ENCODE assay signal across 27 cellular contexts in the genomic region with DNA sequence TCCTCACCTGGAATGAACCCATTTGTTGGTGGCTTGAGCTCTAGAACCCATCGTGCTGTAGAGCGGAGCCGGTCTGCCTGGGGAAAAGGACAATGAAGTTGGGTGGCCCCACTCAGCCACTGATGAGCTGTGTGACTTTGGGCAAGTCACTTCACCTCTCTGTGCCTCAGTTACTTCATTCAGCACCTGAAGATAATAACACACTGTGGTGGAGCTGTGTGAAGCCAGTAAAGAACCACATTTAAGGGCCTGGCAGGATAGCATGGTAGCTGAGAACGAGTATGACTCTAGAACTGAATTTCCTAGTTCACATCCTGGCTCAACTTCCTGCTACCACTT. TPM values are rescaled to one million over a fixed set of nuclear protein-coding genes. Genes with fewer than 3 reads are reported as not detected.
"Had no signal": no experiment of that assay in that cellular context is flagged by ENCODE, and none has a peak within 500 bp of the region (broad histone marks: within the 10 kb centered on the region; RNA-seq: fewer than 3 reads in every experiment).

No MANE protein-coding gene starts in this region.

- ATAC-seq: activated CD4-positive, CD25-positive, alpha-beta regulatory T cell treated with anti-CD3 and anti-CD28 coated beads, Interleukin-2, amount 50 U/mL, for 24 hours; activated naive CD8-positive, alpha-beta T cell treated with anti-CD3 and anti-CD28 coated beads, Interleukin-2, amount 50 U/mL, for 24 hours; body of pancreas; esophagus mucosa; left ventricle myocardium superior; sciatic nerve; stimulated activated naive B cell treated with anti-CD40 and anti-IgM and Interleukin-4, amounts not matched to agents 10 μg/mL and 1 μg/mL and 100 μg/mL, for 72 hours had no signal

- DNase-seq: activated CD4-positive, alpha-beta memory T cell treated with anti-CD3 and anti-CD28 coated beads, Interleukin-2, amount 10 ng/mL, durations not matched to agents 7 days and 5 days; activated CD4-positive, alpha-beta T cell treated with anti-CD3 and anti-CD28 coated beads, Interleukin-2, amount 10 ng/mL, durations not matched to agents 24 days and 14 days; activated gamma-delta T cell; activated naive CD4-positive, alpha-beta T cell treated with anti-CD3 and anti-CD28 coated beads, Interleukin-2, amount 50 U/mL, for 16 hours; activated naive CD8-positive, alpha-beta T cell treated with anti-CD3 and anti-CD28 coated beads, Interleukin-2, amount 50 U/mL, for 24 hours; activated T-cell treated with anti-CD3 and anti-CD28 coated beads for 4 hours; caudate nucleus; effector CD8-positive, alpha-beta T cell; foreskin melanocyte; left ventricle myocardium superior; midbrain; stimulated activated CD4-positive, alpha-beta T cell treated with anti-CD3 and anti-CD28 coated beads, Interleukin-15, amount 100 ng/mL, for 24 hours; stimulated activated CD4-positive, alpha-beta T cell treated with anti-CD3 and anti-CD28 coated beads, Interleukin-2, amount 100 ng/mL, for 48 hours; stimulated activated CD8-positive, alpha-beta memory T cell treated with anti-CD3 and anti-CD28 coated beads, Interleukin-4, amount 100 ng/mL, for 48 hours; stimulated activated naive B cell treated with anti-CD40 and anti-IgM and Interleukin-4, amounts not matched to agents 10 μg/mL and 1 μg/mL and 100 μg/mL, for 72 hours; testis had no signal

- H3K9me3 ChIP-seq: body of pancreas, neutrophil, testis, upper lobe of left lung had no signal

- H3K79me2 ChIP-seq: parathyroid adenoma had no signal

- H3K4me2 ChIP-seq: smooth muscle cell had no signal

- H3K27ac ChIP-seq: body of pancreas, neutrophil, parathyroid adenoma, testis, upper lobe of left lung, VCaP had no signal

- H3K27me3 ChIP-seq: body of pancreas, neutrophil, testis, upper lobe of left lung had no signal

- H3K9ac ChIP-seq: parathyroid adenoma had no signal

- H3K36me3 ChIP-seq: neutrophil, upper lobe of left lung had no signal

- H3K4me1 ChIP-seq: testis had no signal

- H2AFZ ChIP-seq: parathyroid adenoma had no signal

- H3K4me3 ChIP-seq: body of pancreas, smooth muscle cell, testis, upper lobe of left lung had no signal

RNA-seq across cellular contexts. Expression of a gene that starts 37.1 kb away (rescaled TPM):
- total RNA-seq: activated CD4-positive, alpha-beta memory T cell treated with anti-CD3 and anti-CD28 coated beads, Interleukin-2, amount 10 ng/mL, durations not matched to agents 7 days and 5 days; activated CD4-positive, alpha-beta T cell treated with anti-CD3 and anti-CD28 coated beads, Interleukin-2, amount 10 ng/mL, durations not matched to agents 24 days and 14 days; natural killer cell treated with Interleukin-12 subunit alpha and Interleukin-12 subunit beta and Interleukin-15 and Interleukin-18, amount 100 ng/mL, for 72 hours; T-helper 2 cell treated with Interferon-gamma antibody and Interleukin-4, amounts not matched to agents 100 ng/mL and 5 ng/mL, for 36 hours had no signal
